18 cellular contexts compared by ENCODE assay signal in genomic region chr13:36051082-36051481, GRCh38.
A peak's percentile ranks its signal among the peaks of the same experiment; 100 is the strongest.
DNase-seq lines count a peak whose midpoint lies in the region; ATAC-seq and TF ChIP-seq lines count a peak whose summit lies in the region.
"Had no signal": no experiment of that assay in that cellular context is flagged by ENCODE, and none has a peak within 500 bp of the region (broad histone marks: within the 10 kb centered on the region; RNA-seq: fewer than 3 reads in every experiment).

No MANE protein-coding gene starts in this region.

- no peak overlapping the region for H2AFZ ChIP-seq in Karpas-422 (ENCODE audit: low read length)

- peaks cover 13% of the 10 kb centered on the region for H3K4me1 ChIP-seq in A673 (ENCODE audit: insufficient read depth, low read length, poor library complexity, severe bottlenecking)
- no peaks in the 10 kb centered on the region for H3K4me1 ChIP-seq in gastrocnemius medialis
- H3K4me1 ChIP-seq in stomach = peaks cover 0 to 4% (median 0%) of the 10 kb centered on the region in 4 donors
- no peaks in the 10 kb centered on the region for H3K4me1 ChIP-seq in Karpas-422 (ENCODE audit: low read length)
- H3K4me1 ChIP-seq: BE2C had no signal

- TF ChIP-seq CTCF in A673 (conservative IDR thresholded peaks at IDR 0.05; ENCODE audit: low read depth, low read length) (no peak), gastrocnemius medialis (IDR thresholded peaks at IDR 0.05 in 4 of 5, conservative IDR thresholded peaks at IDR 0.05 in 1 of 5) (no peak), stomach (IDR thresholded peaks at IDR 0.05) (no peak)

- BruUV-seq in A673 (replicated peaks; lab: Mats Ljungman, UMichigan) = no TSS peak

- ATAC-seq in HG02610 (IDR thresholded peaks at IDR 0.05; ENCODE audit: unreplicated experiment) = peak; percentile 44
- ATAC-seq in gastrocnemius medialis = peak; percentile 36 to 44

- H3K4me3 ChIP-seq in A673 (ENCODE audit: low read depth, low read length, poor library complexity, severe bottlenecking) (no peak overlapping the region), gastrocnemius medialis (no peak overlapping the region), stomach (no peak overlapping the region), Karpas-422 (ENCODE audit: low read length) (no peak overlapping the region)
- H3K4me3 ChIP-seq: SJCRH30 had no signal

- H4K20me1 ChIP-seq in Karpas-422 (ENCODE audit: insufficient read depth, low read depth, low read length) = no peaks in the 10 kb centered on the region

- in situ Hi-C loops in gastrocnemius medialis (cut with MboI; ENCODE audit: low sequenced_read_pairs in 4 of 4) = no loop called here

- CTCF ChIA-PET in A673 (lab: Charles Lee) = no interaction called here

- H3K27me3 ChIP-seq in A673 (replicated peaks; ENCODE audit: insufficient read depth, low read depth, low read length, poor library complexity) (no peaks in the 10 kb centered on the region), gastrocnemius medialis (no peaks in the 10 kb centered on the region), stomach (no peaks in the 10 kb centered on the region), Karpas-422 (ENCODE audit: low read length) (no peaks in the 10 kb centered on the region)
- H3K27me3 ChIP-seq: BE2C, SJCRH30 had no signal

- H3K36me3 ChIP-seq in A673 (ENCODE audit: insufficient read depth, low read length, poor library complexity, severe bottlenecking) = no peaks in the 10 kb centered on the region
- H3K36me3 ChIP-seq in gastrocnemius medialis = no peaks in the 10 kb centered on the region
- no peaks in the 10 kb centered on the region for H3K36me3 ChIP-seq in stomach
- H3K36me3 ChIP-seq in Karpas-422 (ENCODE audit: insufficient read depth, low read length) = no peaks in the 10 kb centered on the region
- H3K36me3 ChIP-seq: BE2C, SJCRH30 had no signal

- POLR2A ChIA-PET in A673 (lab: Charles Lee; ENCODE audit: low non-redundant PET) = interaction anchor here (0.7 kb wide), 1 partner anchor 448 kb away, joined by 5 read pairs; no protein-coding TSS in a partner anchor

- H3K4me2 ChIP-seq in Karpas-422 (ENCODE audit: low read depth, low read length, poor library complexity, severe bottlenecking) = no peak overlapping the region

- H3K9me3 ChIP-seq in A673 (ENCODE audit: low read depth, low read length, poor library complexity, severe bottlenecking) = no peaks in the 10 kb centered on the region
- no peaks in the 10 kb centered on the region for H3K9me3 ChIP-seq in gastrocnemius medialis
- no peaks in the 10 kb centered on the region for H3K9me3 ChIP-seq in stomach
- H3K9me3 ChIP-seq in Karpas-422 (ENCODE audit: low read length) = no peaks in the 10 kb centered on the region; the same call in 1 of the 2 replicates
- H3K9me3 ChIP-seq: BE2C, SJCRH30 had no signal

- intact Hi-C loops in A673 (cut with micrococcal nuclease; ENCODE audit: unreplicated experiment) = no loop called here
- intact Hi-C loops in gastrocnemius medialis (cut with DNase I; ENCODE audit: low total_unique reads) = no loop called here
- intact Hi-C loops in stomach (cut with DNase I; ENCODE audit: low total_unique reads) = no loop called here

- no peaks in the 10 kb centered on the region for H3K9me2 ChIP-seq in Karpas-422 (replicated peaks; ENCODE audit: insufficient read depth, low read length)

- H3K79me2 ChIP-seq in Karpas-422 (ENCODE audit: low read length) = no peaks in the 10 kb centered on the region

- WGBS in stomach, 5 donors = 66 to 88% (median 80%) methylated on average over 1 of the region's 1 CpG

- TF ChIP-seq POLR2A in gastrocnemius medialis (IDR thresholded peaks at IDR 0.05) = no peak
- TF ChIP-seq POLR2A in stomach (IDR thresholded peaks at IDR 0.05) = no peak

- H3K27ac ChIP-seq in A673 (ENCODE audit: low read depth, low read length, poor library complexity, severe bottlenecking) (no peak overlapping the region), gastrocnemius medialis (no peak overlapping the region), stomach (no peak overlapping the region), Karpas-422 (ENCODE audit: low read length) (no peak overlapping the region)
- H3K27ac ChIP-seq: SJCRH30 had no signal

- DNase-seq in A673 (ENCODE audit: low spot score) (peak; percentile 65), fibroblast of gingiva (ENCODE audit: low read depth) (peak; percentile 4), gastrocnemius medialis (no peak), stomach (no peak), NCI-H146 treated with DMSO at 0.1 percent for 48 hours (lab: John Stamatoyannopoulos, UW; ENCODE audit: unreplicated experiment) (no peak), Karpas-422 (no peak)
- DNase-seq: BE2C; CD4-positive, CD25-positive, alpha-beta regulatory T cell; DMS79; MM.1S; NCI-H1092 treated with DMSO at 0.1 percent for 48 hours; NCI-H1694; NCI-H2081; NCI-H446; NCI-H526; OCI-M1 had no signal

- TF ChIP-seq EP300 in stomach (IDR thresholded peaks at IDR 0.05) = no peak

- no peak overlapping the region for H3K9ac ChIP-seq in Karpas-422 (ENCODE audit: low read length)

Comparison
In these comparisons a context has a peak if more than half of its experiments do, and no peak if none do; other contexts are left out.
1. DNase-seq: peak in A673 (single experiment) and fibroblast of gingiva (single experiment); none in gastrocnemius medialis (0 of 2), stomach (single experiment), NCI-H146 treated with DMSO at 0.1 percent for 48 hours (single experiment) and Karpas-422 (single experiment).